5 cellular contexts compared by ENCODE assay signal in genomic region chr6:49587262-49587661, GRCh38. TPM values are rescaled to one million over a fixed set of nuclear protein-coding genes. Genes with fewer than 3 reads are reported as not detected.
"Had no signal": no experiment of that assay in that cellular context is flagged by ENCODE, and none has a peak within 500 bp of the region (broad histone marks: within the 10 kb centered on the region; RNA-seq: fewer than 3 reads in every experiment).

No MANE protein-coding gene starts in this region.

RNA-seq across cellular contexts. Expression of gene C6orf141, which starts 36.8 kb away (rescaled TPM):
- total RNA-seq: GM23248, HFFc6 had no signal
- polyA plus RNA-seq: GM23248 had no signal

RNA-seq across cellular contexts. Expression of gene RHAG, which starts 49.4 kb away (rescaled TPM):
- total RNA-seq: GM23248, GM23338, H4, H9, HFFc6 had no signal
- polyA plus RNA-seq: GM23248, GM23338 had no signal
